ENCODE assay signal across 9 cellular contexts in genomic region chrX:107542500-107542899, GRCh38.
DNase-seq lines count a peak whose midpoint lies in the region; ATAC-seq, FAIRE-seq and TF ChIP-seq lines count a peak whose summit lies in the region.
"Had no signal": no experiment of that assay in that cellular context is flagged by ENCODE, and none has a peak within 500 bp of the region (broad histone marks: within the 10 kb centered on the region; RNA-seq: fewer than 3 reads in every experiment).

No MANE protein-coding gene starts in this region.

- no peak overlapping the region for H2AFZ ChIP-seq in smooth muscle cell (ENCODE audit: low read depth)

- peaks cover 28% of the 10 kb centered on the region for H3K4me1 Mint-ChIP-seq in brain
- peaks cover 0 to 5% of the 10 kb centered on the region in 2 donors for H3K4me1 Mint-ChIP-seq in natural killer cell

- H3K27ac Mint-ChIP-seq in brain (peak overlapping the region; percentile 14 to 81 (median 46)), natural killer cell (no peak overlapping the region)

- H3K4me2 ChIP-seq in smooth muscle cell = no peak overlapping the region

- no peak for TF ChIP-seq POLR2A in NB4 (IDR thresholded peaks at IDR 0.05; ENCODE audit: extremely low read depth, insufficient read length)

- H3K9me3 ChIP-seq in heart right ventricle (no peaks in the 10 kb centered on the region), smooth muscle cell (replicated peaks; ENCODE audit: low read depth) (no peaks in the 10 kb centered on the region)

- no peak overlapping the region for H3K4me3 ChIP-seq in NB4 (ENCODE audit: low read depth, low read length)
- no peak overlapping the region for H3K4me3 ChIP-seq in heart right ventricle
- no peak overlapping the region for H3K4me3 ChIP-seq in smooth muscle cell

- no peaks in the 10 kb centered on the region for H3K4me1 ChIP-seq in heart right ventricle
- H3K4me1 ChIP-seq in smooth muscle cell (ENCODE audit: low read depth) = no peaks in the 10 kb centered on the region

- H3K27me3 ChIP-seq in heart right ventricle (peaks cover 0 to 30% (median 0%) of the 10 kb centered on the region in 7 donors), smooth muscle cell (ENCODE audit: low read depth) (no peaks in the 10 kb centered on the region)

- TF ChIP-seq CTCF in GM12873 (IDR thresholded peaks at IDR 0.05; ENCODE audit: insufficient read depth, low read depth, low read length, missing control alignments) = peak; percentile 30
- TF ChIP-seq CTCF in NB4 (IDR thresholded peaks at IDR 0.05; ENCODE audit: low read depth, low read length) = peak; percentile 10
- TF ChIP-seq CTCF in brain (conservative IDR thresholded peaks at IDR 0.05) = peak; percentile 35 to 43
- no peak for TF ChIP-seq CTCF in natural killer cell (IDR thresholded peaks at IDR 0.05)
- no peak for TF ChIP-seq CTCF in heart right ventricle (IDR thresholded peaks at IDR 0.05)
- no peak for TF ChIP-seq CTCF in smooth muscle cell (IDR thresholded peaks at IDR 0.05; ENCODE audit: borderline replicate concordance, insufficient read depth, poor library complexity, severe bottlenecking)

- H3K36me3 Mint-ChIP-seq in brain (peaks cover 13% of the 10 kb centered on the region), natural killer cell (no peaks in the 10 kb centered on the region)

- H4K20me1 ChIP-seq in smooth muscle cell (ENCODE audit: low read depth) = no peaks in the 10 kb centered on the region

- H3K27ac ChIP-seq in heart right ventricle (no peak overlapping the region), smooth muscle cell (ENCODE audit: low read depth) (no peak overlapping the region)

- no peak overlapping the region for H3K9ac ChIP-seq in smooth muscle cell (ENCODE audit: low read depth)

- no peak for FAIRE-seq in RCC 7860 (lab: Jason Lieb, UNC)

- no peaks in the 10 kb centered on the region for H3K27me3 Mint-ChIP-seq in brain
- no peaks in the 10 kb centered on the region for H3K27me3 Mint-ChIP-seq in natural killer cell (ENCODE audit: low read depth in 2 of 2)

- H3K4me3 Mint-ChIP-seq in brain = no peak overlapping the region
- no peak overlapping the region for H3K4me3 Mint-ChIP-seq in natural killer cell

- DNase-seq in NB4 (ENCODE audit: low read depth) (peak; percentile 4), nucleus accumbens (lab: John Stamatoyannopoulos, UW) (peak in 37 of 56 donors; percentile 0 to 33 (median 4)), natural killer cell (no peak), heart right ventricle (no peak), RCC 7860 (ENCODE audit: low spot score) (no peak), smooth muscle cell (lab: John Stamatoyannopoulos, UW; ENCODE audit: unreplicated experiment) (no peak)

- WGBS in heart right ventricle, 2 donors = 26 to 28% methylated on average over 2 of the region's 2 CpGs
- 12% methylated on average over 2 of the region's 2 CpGs for WGBS in smooth muscle cell (ENCODE audit: low lambda C conversion rate)

- ATAC-seq in natural killer cell (no peak), heart right ventricle (no peak)
- ATAC-seq: Right ventricle myocardium inferior had no signal

- H3K36me3 ChIP-seq in heart right ventricle (no peaks in the 10 kb centered on the region), smooth muscle cell (ENCODE audit: low read depth) (no peaks in the 10 kb centered on the region)

- no peaks in the 10 kb centered on the region for H3F3A ChIP-seq in smooth muscle cell (ENCODE audit: low read depth)

- H3K79me2 ChIP-seq in smooth muscle cell (ENCODE audit: low read depth) = no peaks in the 10 kb centered on the region

- H3K9me3 Mint-ChIP-seq in brain (no peaks in the 10 kb centered on the region), natural killer cell (no peaks in the 10 kb centered on the region)

- intact Hi-C loops in natural killer cell (cut with micrococcal nuclease) (no loop called here), heart right ventricle (cut with DNase I) (no loop called here)

Comparison
In these comparisons a context has a peak if more than half of its experiments do, and no peak if none do; other contexts are left out.
1. CTCF ChIP-seq: peak in GM12873 (single experiment), NB4 (single experiment) and brain (2 of 2); none in natural killer cell (single experiment), heart right ventricle (0 of 9) and smooth muscle cell (single experiment).
2. DNase-seq: peak in NB4 (single experiment) and nucleus accumbens (37 of 56); none in natural killer cell (single experiment), heart right ventricle (0 of 2), RCC 7860 (single experiment) and smooth muscle cell (single experiment).
3. H3K27ac Mint-ChIP-seq: peak in brain (5 of 5); none in natural killer cell (0 of 2).